Comparison of ENCODE assay signal across 8 cellular contexts in genomic region chr11:44065851-44066731, GRCh38. TPM values are rescaled to one million over a fixed set of nuclear protein-coding genes. Genes with fewer than 3 reads are reported as not detected.
A peak's percentile ranks its signal among the peaks of the same experiment; 100 is the strongest.
DNase-seq lines count a peak whose midpoint lies in the region; ATAC-seq, FAIRE-seq and TF ChIP-seq lines count a peak whose summit lies in the region.

ACCS (plus strand) TSS chr11:44066270; CDS start chr11:44067628, 1,358 bp downstream.

- H3K79me2 ChIP-seq in HepG2 (ENCODE audit: insufficient read depth, low read length), result no peaks in the 10 kb centered on the region

- peak within 1 kb of the TSS; percentile 74 for H3K4me2 ChIP-seq in HepG2 (ENCODE audit: low read depth, low read length)

- no peaks in the 10 kb centered on the region for H4K20me1 ChIP-seq in HepG2 (ENCODE audit: insufficient read depth, low read length)

- TF ChIP-seq EP300 in HepG2 (IDR thresholded peaks at IDR 0.05; ENCODE audit: low read depth in 2 of 2, low read length in 2 of 2) (no peak), HepG2 (CRISPR knock-in tag; IDR thresholded peaks at IDR 0.05; ENCODE audit: borderline replicate concordance) (no peak)

- POLR2A ChIA-PET in HepG2 (lab: Yijun Ruan, JAX), result no interaction called here

- no TSS peak for BruUV-seq in HepG2 (replicated peaks; lab: Mats Ljungman, UMichigan)

- peaks cover 26% of the 10 kb centered on the region for H3K4me1 Mint-ChIP-seq in dendritic cell treated with granulocyte-macrophage colony-stimulating factor and Interleukin-4, amounts not matched to agents 40 ng/mL and 50 ng/mL, for 4 days (ENCODE audit: low read depth)

- peak within 1 kb of the TSS; percentile 98 for H3K27ac Mint-ChIP-seq in dendritic cell treated with granulocyte-macrophage colony-stimulating factor and Interleukin-4, amounts not matched to agents 40 ng/mL and 50 ng/mL, for 4 days

- H2AFZ ChIP-seq in HepG2 (ENCODE audit: low read length), result no peak within 1 kb of the TSS

- H3K36me3 ChIP-seq in HepG2 (replicated peaks in 1 of 2; ENCODE audit: control insufficient read depth in 1 of 2, insufficient read depth in 2 of 2, low read length in 2 of 2), result no peaks in the 10 kb centered on the region

- H3K9ac ChIP-seq in HepG2 (ENCODE audit: insufficient read depth, low read depth, low read length), result peak within 1 kb of the TSS; percentile 12; the same call in 1 of the 2 replicates

- WGBS in HepG2 (ENCODE audit: low lambda C conversion rate), result 60% methylated on average over 33 of the region's 69 CpGs

- in situ Hi-C loops in HepG2 (cut with HindIII; ENCODE audit: extremely low pct_ligation_motif_present, low pct_unique_long_range_greater_than_20kb), result no loop called here

- peak within 1 kb of the TSS; percentile 91 for H3K4me3 Mint-ChIP-seq in dendritic cell treated with granulocyte-macrophage colony-stimulating factor and Interleukin-4, amounts not matched to agents 40 ng/mL and 50 ng/mL, for 4 days

- H3K9me3 ChIP-seq in HepG2 (ENCODE audit: low read length), result no peaks in the 10 kb centered on the region

- peak; percentile 34; the same call in 1 of the 2 replicates for TF ChIP-seq RAD21 in HepG2 (CRISPR knock-in tag; IDR thresholded peaks at IDR 0.05)

- TF ChIP-seq CTCF in HepG2 (CRISPR knock-in tag; IDR thresholded peaks at IDR 0.05), result peak; percentile 84

- peaks cover 43% of the 10 kb centered on the region for H3K36me3 Mint-ChIP-seq in dendritic cell treated with granulocyte-macrophage colony-stimulating factor and Interleukin-4, amounts not matched to agents 40 ng/mL and 50 ng/mL, for 4 days (ENCODE audit: low read depth)

- 0 out of 2 replicates have a peak, but pooled peaks cover 13% of the 10 kb centered on the region for H3K4me1 ChIP-seq in HepG2 (ENCODE audit: insufficient read depth, low read length)

- H3K27me3 ChIP-seq in HepG2 (ENCODE audit: control insufficient read depth in 1 of 2, insufficient read depth in 2 of 2, low read length in 2 of 2), result peaks cover 0 to 8% of the 10 kb centered on the region in 2 experiments; a peak in 2 of 5 replicates

- ATAC-seq in GM19023 (IDR thresholded peaks at IDR 0.05; ENCODE audit: unreplicated experiment) (peak; percentile 95), HG03175 (IDR thresholded peaks at IDR 0.05; ENCODE audit: unreplicated experiment) (peak; percentile 97), HepG2 (peak; percentile 99)

- no peaks in the 10 kb centered on the region for H3K9me3 Mint-ChIP-seq in dendritic cell treated with granulocyte-macrophage colony-stimulating factor and Interleukin-4, amounts not matched to agents 40 ng/mL and 50 ng/mL, for 4 days

- no peak for FAIRE-seq in HepG2 (lab: Jason Lieb, UNC)

- H3K27me3 Mint-ChIP-seq in dendritic cell treated with granulocyte-macrophage colony-stimulating factor and Interleukin-4, amounts not matched to agents 40 ng/mL and 50 ng/mL, for 4 days, result peaks cover 5% of the 10 kb centered on the region

- DNase-seq in AG08396 (ENCODE audit: low spot score) (peak; percentile 93), NCI-H446 treated with DMSO at 0.1 percent for 48 hours (lab: John Stamatoyannopoulos, UW) (peak; percentile 89), HepG2 (ENCODE audit: low spot score) (peak; percentile 51)
- peak; percentile 78 to 81 for DNase-seq in activated CD4-positive, alpha-beta T cell treated with anti-CD3 and anti-CD28 coated beads, Interleukin-2, amount 50 U/mL, for 4 hours
- DNase-seq in stimulated activated CD4-positive, alpha-beta T cell treated with anti-CD3 and anti-CD28 coated beads, Interleukin-2, amount 100 ng/mL, for 48 hours, result peak; percentile 72 to 75

- CTCF ChIA-PET in HepG2 (lab: Yijun Ruan, JAX; ENCODE audit: low intra/inter-chr PET ratio, low total read pairs), result no interaction called here

- intact Hi-C loops in dendritic cell treated with granulocyte-macrophage colony-stimulating factor and Interleukin-4, amounts not matched to agents 40 ng/mL and 50 ng/mL, for 4 days (cut with micrococcal nuclease), result loop anchor here (2.0 to 10.0 kb wide), 3 partner anchors 29 to 751 kb away; partner anchors contain the start of genes ALKBH3, API5 and EXT2
- intact Hi-C loops in HepG2 (cut with micrococcal nuclease; ENCODE audit: unreplicated experiment), result no loop called here

- no peak for TF ChIP-seq POLR2A in HepG2 (IDR thresholded peaks at IDR 0.05; ENCODE audit: insufficient read depth in 1 of 2, low read depth in 2 of 2, low read length in 2 of 2)

- peak within 1 kb of the TSS; percentile 26 to 66 (median 28); a peak in 5 of 6 replicates for H3K4me3 ChIP-seq in HepG2 (replicated peaks in 1 of 3; ENCODE audit: insufficient read depth in 1 of 3, low read depth in 2 of 3, low read length in 3 of 3)

- H3K27ac ChIP-seq in HepG2 (ENCODE audit: extremely low read length, insufficient read depth, low read length), result no peak within 1 kb of the TSS

TF ChIP-seq in HepG2, 621 proteins besides CTCF, POLR2A, EP300 and RAD21 (continues in another document):
- TF ChIP-seq ZNF784 (CRISPR knock-in tag; IDR thresholded peaks at IDR 0.05; ENCODE audit: borderline replicate concordance) (no peak), ZBTB38 (CRISPR knock-in tag; IDR thresholded peaks at IDR 0.05) (0 out of 2 replicates have a peak, but pooled peaks have one; percentile 12), ZNF770 (CRISPR knock-in tag; IDR thresholded peaks at IDR 0.05) (no peak), MXD3 (CRISPR knock-in tag; IDR thresholded peaks at IDR 0.05) (no peak), HOMEZ (CRISPR knock-in tag; IDR thresholded peaks at IDR 0.05; ENCODE audit: low read depth) (no peak), ATF7-NPFF (CRISPR knock-in tag; IDR thresholded peaks at IDR 0.05; ENCODE audit: low read depth) (no peak), ZSCAN22 (CRISPR knock-in tag; IDR thresholded peaks at IDR 0.05) (no peak)

RNA-seq across cellular contexts. Expression of gene ACCS, which starts in this region (rescaled TPM):
- 0.29 and 0.55 TPM in 2 replicates for total RNA-seq in HepG2 (2016; rRNA removed; fragmentation: Illumina TruSeq; extraction: Trizol)
- total RNA-seq in HepG2 (2016; cell fraction: cytosol; rRNA removed; fragmentation: Illumina TruSeq; extraction: Trizol; ENCODE audit: low read depth), result 0.10 TPM in 1 of 2 replicates, not detected in the other
- 0.67 TPM in 1 of 2 replicates, not detected in the other for total RNA-seq in HepG2 (2016; cell fraction: insoluble cytoplasmic fraction; rRNA removed; fragmentation: Illumina TruSeq; extraction: Trizol)
- not detected in 2 replicates for total RNA-seq in HepG2 (2016; cell fraction: membrane; rRNA removed; fragmentation: Illumina TruSeq; extraction: Trizol)
- 0.81 and 1.4 TPM in 2 replicates for total RNA-seq in HepG2 (2016; cell fraction: nucleus; rRNA removed; fragmentation: Illumina TruSeq; extraction: Trizol)
- polyA plus RNA-seq in HepG2 (2011; rRNA removed), result 0.39 and 0.59 TPM in 2 replicates
- 0.03 and 0.08 TPM in 2 replicates for polyA plus RNA-seq in HepG2 (2011; cell fraction: cytosol; rRNA removed)
- polyA plus RNA-seq in HepG2 (2011; cell fraction: nucleus; rRNA removed), result 3.1 and 3.4 TPM in 2 replicates
- polyA plus RNA-seq in HepG2 (2012), result 0.24 and 0.48 TPM in 2 replicates
- polyA plus RNA-seq in HepG2 (2016; cell fraction: cytosol; fragmentation: Illumina TruSeq; extraction: Trizol; ENCODE audit: low read depth), result not detected in 2 replicates
- polyA plus RNA-seq in HepG2 (2016; cell fraction: insoluble cytoplasmic fraction; fragmentation: Illumina TruSeq; extraction: Trizol; ENCODE audit: low read depth), result not detected in 2 replicates
- not detected in 2 replicates for polyA plus RNA-seq in HepG2 (2016; cell fraction: membrane; fragmentation: Illumina TruSeq; extraction: Trizol; ENCODE audit: low read depth)
- polyA plus RNA-seq in HepG2 (2016; cell fraction: nucleus; fragmentation: Illumina TruSeq; extraction: Trizol; ENCODE audit: insufficient read depth, low read depth), result 1.4 and 2.4 TPM in 2 replicates
- 0.10 and 7.7 TPM in 2 replicates for polyA minus RNA-seq in HepG2 (2011; rRNA and poly(A)+ RNA removed; ENCODE audit: low replicate concordance)
- not detected in 2 replicates for polyA minus RNA-seq in HepG2 (2011; cell fraction: cytosol; rRNA and poly(A)+ RNA removed)
- polyA minus RNA-seq in HepG2 (2011; cell fraction: nucleus; rRNA and poly(A)+ RNA removed), result 0.90 and 1.7 TPM in 2 replicates
